Comparison of ENCODE assay signal across 8 cellular contexts in the genomic region with DNA sequence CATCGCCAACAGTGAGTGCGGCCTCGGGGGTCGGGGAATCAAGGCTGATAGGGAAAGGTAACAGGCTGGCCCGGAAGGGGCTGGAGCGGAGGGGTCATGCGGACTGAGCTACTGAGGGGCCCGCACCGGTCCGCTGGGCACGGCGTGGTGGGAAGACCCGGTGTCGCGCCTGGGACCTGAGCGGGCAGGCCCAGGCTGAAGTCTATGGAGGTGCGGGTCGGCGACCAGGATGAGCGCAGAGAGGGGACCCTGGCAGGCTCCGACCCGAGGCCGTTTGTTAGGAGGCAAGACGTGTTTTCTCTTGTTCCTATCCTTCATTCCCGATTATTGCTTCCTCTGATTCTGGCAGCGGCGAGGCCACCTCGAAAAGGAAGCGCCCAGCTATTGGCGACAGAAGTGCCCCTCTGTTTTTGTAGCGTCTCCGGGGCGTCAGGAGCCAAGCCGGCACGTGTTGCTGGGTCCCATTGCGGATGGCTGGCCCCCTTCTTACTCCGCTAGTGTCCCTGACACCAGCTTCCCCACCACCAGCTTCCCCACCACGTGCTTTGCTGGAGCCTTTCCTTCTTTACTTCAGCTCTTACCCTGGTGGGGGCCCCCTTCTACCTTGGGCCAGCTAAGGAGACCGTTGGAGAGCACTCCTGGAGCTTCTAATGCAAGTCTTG.
A peak's percentile ranks its signal among the peaks of the same experiment; 100 is the strongest.
DNase-seq lines count a peak whose midpoint lies in the region; ATAC-seq lines count a peak whose summit lies in the region.

No MANE protein-coding gene starts in this region.

- peaks cover 49% of the 10 kb centered on the region for H3K4me1 Mint-ChIP-seq in activated naive CD8-positive, alpha-beta T cell treated with anti-CD3 and anti-CD28 coated beads, Interleukin-2, amount 50 U/mL, for 24 hours

- DNase-seq in D341Med (ENCODE audit: low spot score) (peak; percentile 60), NAMALWA (ENCODE audit: low spot score) (peak; percentile 50), NCI-H1092 treated with DMSO at 0.1 percent for 48 hours (lab: John Stamatoyannopoulos, UW) (no peak), foreskin melanocyte (no peak)
- DNase-seq in activated naive CD8-positive, alpha-beta T cell treated with anti-CD3 and anti-CD28 coated beads, Interleukin-2, amount 50 U/mL, for 24 hours, result peak; percentile 39
- DNase-seq in stimulated activated CD4-positive, alpha-beta T cell treated with anti-CD3 and anti-CD28 coated beads, Interleukin-12 subunit alpha, Interleukin-12 subunit beta, amount 100 ng/mL, for 4 hours, result peak; percentile 35

- no peaks in the 10 kb centered on the region for H3K27me3 Mint-ChIP-seq in activated naive CD8-positive, alpha-beta T cell treated with anti-CD3 and anti-CD28 coated beads, Interleukin-2, amount 50 U/mL, for 24 hours

- H3K27ac Mint-ChIP-seq in activated naive CD8-positive, alpha-beta T cell treated with anti-CD3 and anti-CD28 coated beads, Interleukin-2, amount 50 U/mL, for 24 hours, result peak overlapping the region; percentile 99

- H3K4me1 ChIP-seq in iPS-18a (ENCODE audit: control insufficient read depth, low read depth, low read length), result peaks cover 9% of the 10 kb centered on the region

- H3K4me3 Mint-ChIP-seq in activated naive CD8-positive, alpha-beta T cell treated with anti-CD3 and anti-CD28 coated beads, Interleukin-2, amount 50 U/mL, for 24 hours, result peak overlapping the region; percentile 98

- H3K9ac ChIP-seq in iPS-18a (ENCODE audit: low read length), result peak overlapping the region; percentile 97

- no peaks in the 10 kb centered on the region for H3K9me3 ChIP-seq in iPS-18a (ENCODE audit: control insufficient read depth, low read depth, low read length)

- no peaks in the 10 kb centered on the region for H3K9me3 Mint-ChIP-seq in activated naive CD8-positive, alpha-beta T cell treated with anti-CD3 and anti-CD28 coated beads, Interleukin-2, amount 50 U/mL, for 24 hours

- peaks cover 55% of the 10 kb centered on the region for H3K36me3 Mint-ChIP-seq in activated naive CD8-positive, alpha-beta T cell treated with anti-CD3 and anti-CD28 coated beads, Interleukin-2, amount 50 U/mL, for 24 hours (ENCODE audit: low read depth)

- peaks cover 61% of the 10 kb centered on the region for H3K36me3 ChIP-seq in iPS-18a (ENCODE audit: control insufficient read depth, low read depth, low read length)

- ATAC-seq in GM21825 (IDR thresholded peaks at IDR 0.05; ENCODE audit: unreplicated experiment), result peak; percentile 16
- peak; percentile 2 for ATAC-seq in activated naive CD8-positive, alpha-beta T cell treated with anti-CD3 and anti-CD28 coated beads, Interleukin-2, amount 50 U/mL, for 24 hours

- H3K27ac ChIP-seq in iPS-18a (ENCODE audit: low read length), result peak overlapping the region; percentile 91

- peak overlapping the region; percentile 97 for H3K4me3 ChIP-seq in iPS-18a (ENCODE audit: low read length)

- no peaks in the 10 kb centered on the region for H3K27me3 ChIP-seq in iPS-18a (ENCODE audit: control insufficient read depth, insufficient read depth, low read length)

Comparison
In these comparisons a context has a peak if more than half of its experiments do, and no peak if none do; other contexts are left out.
1. DNase-seq: peak in D341Med (single experiment), NAMALWA (single experiment), activated naive CD8-positive, alpha-beta T cell treated with anti-CD3 and anti-CD28 coated beads, Interleukin-2, amount 50 U/mL, for 24 hours (single experiment) and stimulated activated CD4-positive, alpha-beta T cell treated with anti-CD3 and anti-CD28 coated beads, Interleukin-12 subunit alpha, Interleukin-12 subunit beta, amount 100 ng/mL, for 4 hours (single experiment); none in NCI-H1092 treated with DMSO at 0.1 percent for 48 hours (single experiment) and foreskin melanocyte (single experiment).